In the genomic region with DNA sequence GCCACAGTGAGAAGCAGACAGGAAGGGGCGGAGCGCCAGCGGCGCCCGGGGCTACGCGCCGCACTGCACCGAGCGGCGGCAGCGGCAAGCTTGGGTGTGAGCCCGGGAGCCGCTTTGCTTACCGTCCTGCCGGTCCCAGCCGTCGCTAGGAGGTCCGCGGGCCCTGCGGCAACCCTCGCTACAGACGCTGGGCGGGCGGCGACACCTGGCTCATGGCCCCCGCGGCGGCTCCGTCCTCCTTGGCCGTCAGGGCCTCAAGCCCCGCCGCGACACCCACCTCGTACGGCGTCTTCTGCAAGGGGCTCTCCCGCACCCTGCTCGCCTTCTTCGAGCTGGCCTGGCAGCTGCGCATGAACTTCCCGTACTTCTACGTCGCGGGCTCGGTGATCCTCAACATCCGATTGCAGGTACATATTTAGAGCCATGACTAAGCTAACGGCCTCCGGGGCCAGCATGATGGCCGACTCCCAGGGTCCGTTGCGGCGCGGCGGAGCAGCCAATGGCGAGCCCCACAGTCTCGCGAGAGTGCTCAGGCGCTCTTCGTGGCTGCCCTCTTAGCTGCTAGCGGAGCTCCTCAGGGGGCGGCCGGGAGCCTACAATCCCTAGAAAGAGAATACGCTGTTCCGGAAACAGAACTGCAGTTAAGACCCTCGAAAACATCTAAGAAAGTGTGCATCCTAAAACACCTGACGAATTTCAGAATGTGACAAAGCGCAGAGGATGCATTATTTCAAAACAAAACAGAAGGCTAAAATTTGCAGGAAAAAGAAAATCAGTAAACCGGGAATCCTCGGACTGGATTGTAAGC, we compare ENCODE assay signal across 1 cellular context.
TF ChIP-seq lines count a peak whose summit lies in the region.

A gene (plus strand): TSS at position 50 of the 808 bp plus-strand sequence. CDS start 163 bp downstream, at position 213.

TF ChIP-seq in HepG2, 621 proteins besides CTCF, POLR2A, EP300 and RAD21 (continued from another document and continues in another):
- TF ChIP-seq, protein P1, sequence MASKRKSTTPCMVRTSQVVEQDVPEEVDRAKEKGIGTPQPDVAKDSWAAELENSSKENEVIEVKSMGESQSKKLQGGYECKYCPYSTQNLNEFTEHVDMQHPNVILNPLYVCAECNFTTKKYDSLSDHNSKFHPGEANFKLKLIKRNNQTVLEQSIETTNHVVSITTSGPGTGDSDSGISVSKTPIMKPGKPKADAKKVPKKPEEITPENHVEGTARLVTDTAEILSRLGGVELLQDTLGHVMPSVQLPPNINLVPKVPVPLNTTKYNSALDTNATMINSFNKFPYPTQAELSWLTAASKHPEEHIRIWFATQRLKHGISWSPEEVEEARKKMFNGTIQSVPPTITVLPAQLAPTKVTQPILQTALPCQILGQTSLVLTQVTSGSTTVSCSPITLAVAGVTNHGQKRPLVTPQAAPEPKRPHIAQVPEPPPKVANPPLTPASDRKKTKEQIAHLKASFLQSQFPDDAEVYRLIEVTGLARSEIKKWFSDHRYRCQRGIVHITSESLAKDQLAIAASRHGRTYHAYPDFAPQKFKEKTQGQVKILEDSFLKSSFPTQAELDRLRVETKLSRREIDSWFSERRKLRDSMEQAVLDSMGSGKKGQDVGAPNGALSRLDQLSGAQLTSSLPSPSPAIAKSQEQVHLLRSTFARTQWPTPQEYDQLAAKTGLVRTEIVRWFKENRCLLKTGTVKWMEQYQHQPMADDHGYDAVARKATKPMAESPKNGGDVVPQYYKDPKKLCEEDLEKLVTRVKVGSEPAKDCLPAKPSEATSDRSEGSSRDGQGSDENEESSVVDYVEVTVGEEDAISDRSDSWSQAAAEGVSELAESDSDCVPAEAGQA (IDR thresholded peaks at IDR 0.05; ENCODE audit: low read depth): peak; percentile 91
- TF ChIP-seq, protein P1 (CRISPR knock-in tag; IDR thresholded peaks at IDR 0.05; ENCODE audit: borderline replicate concordance): no peak
- no peak; the same call in 1 of the 2 replicates for TF ChIP-seq ARHGAP35 (CRISPR knock-in tag; IDR thresholded peaks at IDR 0.05; ENCODE audit: borderline replicate concordance)
- TF ChIP-seq KLF6 (CRISPR knock-in tag; IDR thresholded peaks at IDR 0.05): 0 out of 2 replicates have a peak, but pooled peaks have one; percentile 34
- TF ChIP-seq ZNF577 (CRISPR knock-in tag; IDR thresholded peaks at IDR 0.05; ENCODE audit: borderline replicate concordance, low read depth): no peak
- TF ChIP-seq POLR2G (IDR thresholded peaks at IDR 0.05; ENCODE audit: low read depth, low read length): peak; percentile 97
- TF ChIP-seq, protein P2, sequence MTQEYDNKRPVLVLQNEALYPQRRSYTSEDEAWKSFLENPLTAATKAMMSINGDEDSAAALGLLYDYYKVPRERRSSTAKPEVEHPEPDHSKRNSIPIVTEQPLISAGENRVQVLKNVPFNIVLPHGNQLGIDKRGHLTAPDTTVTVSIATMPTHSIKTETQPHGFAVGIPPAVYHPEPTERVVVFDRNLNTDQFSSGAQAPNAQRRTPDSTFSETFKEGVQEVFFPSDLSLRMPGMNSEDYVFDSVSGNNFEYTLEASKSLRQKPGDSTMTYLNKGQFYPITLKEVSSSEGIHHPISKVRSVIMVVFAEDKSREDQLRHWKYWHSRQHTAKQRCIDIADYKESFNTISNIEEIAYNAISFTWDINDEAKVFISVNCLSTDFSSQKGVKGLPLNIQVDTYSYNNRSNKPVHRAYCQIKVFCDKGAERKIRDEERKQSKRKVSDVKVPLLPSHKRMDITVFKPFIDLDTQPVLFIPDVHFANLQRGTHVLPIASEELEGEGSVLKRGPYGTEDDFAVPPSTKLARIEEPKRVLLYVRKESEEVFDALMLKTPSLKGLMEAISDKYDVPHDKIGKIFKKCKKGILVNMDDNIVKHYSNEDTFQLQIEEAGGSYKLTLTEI (CRISPR knock-in tag; conservative IDR thresholded peaks at IDR 0.05): no peak
- TF ChIP-seq, protein P3, sequence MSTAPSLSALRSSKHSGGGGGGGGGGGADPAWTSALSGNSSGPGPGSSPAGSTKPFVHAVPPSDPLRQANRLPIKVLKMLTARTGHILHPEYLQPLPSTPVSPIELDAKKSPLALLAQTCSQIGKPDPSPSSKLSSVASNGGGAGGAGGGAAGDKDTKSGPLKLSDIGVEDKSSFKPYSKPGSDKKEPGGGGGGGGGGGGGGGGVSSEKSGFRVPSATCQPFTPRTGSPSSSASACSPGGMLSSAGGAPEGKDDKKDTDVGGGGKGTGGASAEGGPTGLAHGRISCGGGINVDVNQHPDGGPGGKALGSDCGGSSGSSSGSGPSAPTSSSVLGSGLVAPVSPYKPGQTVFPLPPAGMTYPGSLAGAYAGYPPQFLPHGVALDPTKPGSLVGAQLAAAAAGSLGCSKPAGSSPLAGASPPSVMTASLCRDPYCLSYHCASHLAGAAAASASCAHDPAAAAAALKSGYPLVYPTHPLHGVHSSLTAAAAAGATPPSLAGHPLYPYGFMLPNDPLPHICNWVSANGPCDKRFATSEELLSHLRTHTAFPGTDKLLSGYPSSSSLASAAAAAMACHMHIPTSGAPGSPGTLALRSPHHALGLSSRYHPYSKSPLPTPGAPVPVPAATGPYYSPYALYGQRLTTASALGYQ (CRISPR knock-in tag; IDR thresholded peaks at IDR 0.05): no peak
- TF ChIP-seq ZNF83 (CRISPR knock-in tag; IDR thresholded peaks at IDR 0.05; ENCODE audit: borderline replicate concordance): peak; percentile 83; the same call in 1 of the 2 replicates
- no peak for TF ChIP-seq LCORL (IDR thresholded peaks at IDR 0.05)
- no peak; the same call in 1 of the 2 replicates for TF ChIP-seq LCORL (CRISPR knock-in tag; IDR thresholded peaks at IDR 0.05)
- TF ChIP-seq ZBTB42 (CRISPR knock-in tag; IDR thresholded peaks at IDR 0.05): 0 out of 2 replicates have a peak, but pooled peaks have one; percentile 74
- TF ChIP-seq, protein P4, sequence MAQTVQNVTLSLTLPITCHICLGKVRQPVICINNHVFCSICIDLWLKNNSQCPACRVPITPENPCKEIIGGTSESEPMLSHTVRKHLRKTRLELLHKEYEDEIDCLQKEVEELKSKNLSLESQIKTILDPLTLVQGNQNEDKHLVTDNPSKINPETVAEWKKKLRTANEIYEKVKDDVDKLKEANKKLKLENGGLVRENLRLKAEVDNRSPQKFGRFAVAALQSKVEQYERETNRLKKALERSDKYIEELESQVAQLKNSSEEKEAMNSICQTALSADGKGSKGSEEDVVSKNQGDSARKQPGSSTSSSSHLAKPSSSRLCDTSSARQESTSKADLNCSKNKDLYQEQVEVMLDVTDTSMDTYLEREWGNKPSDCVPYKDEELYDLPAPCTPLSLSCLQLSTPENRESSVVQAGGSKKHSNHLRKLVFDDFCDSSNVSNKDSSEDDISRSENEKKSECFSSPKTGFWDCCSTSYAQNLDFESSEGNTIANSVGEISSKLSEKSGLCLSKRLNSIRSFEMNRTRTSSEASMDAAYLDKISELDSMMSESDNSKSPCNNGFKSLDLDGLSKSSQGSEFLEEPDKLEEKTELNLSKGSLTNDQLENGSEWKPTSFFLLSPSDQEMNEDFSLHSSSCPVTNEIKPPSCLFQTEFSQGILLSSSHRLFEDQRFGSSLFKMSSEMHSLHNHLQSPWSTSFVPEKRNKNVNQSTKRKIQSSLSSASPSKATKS (CRISPR knock-in tag; IDR thresholded peaks at IDR 0.05): peak; percentile 50; the same call in 1 of the 2 replicates
- TF ChIP-seq, protein P5, sequence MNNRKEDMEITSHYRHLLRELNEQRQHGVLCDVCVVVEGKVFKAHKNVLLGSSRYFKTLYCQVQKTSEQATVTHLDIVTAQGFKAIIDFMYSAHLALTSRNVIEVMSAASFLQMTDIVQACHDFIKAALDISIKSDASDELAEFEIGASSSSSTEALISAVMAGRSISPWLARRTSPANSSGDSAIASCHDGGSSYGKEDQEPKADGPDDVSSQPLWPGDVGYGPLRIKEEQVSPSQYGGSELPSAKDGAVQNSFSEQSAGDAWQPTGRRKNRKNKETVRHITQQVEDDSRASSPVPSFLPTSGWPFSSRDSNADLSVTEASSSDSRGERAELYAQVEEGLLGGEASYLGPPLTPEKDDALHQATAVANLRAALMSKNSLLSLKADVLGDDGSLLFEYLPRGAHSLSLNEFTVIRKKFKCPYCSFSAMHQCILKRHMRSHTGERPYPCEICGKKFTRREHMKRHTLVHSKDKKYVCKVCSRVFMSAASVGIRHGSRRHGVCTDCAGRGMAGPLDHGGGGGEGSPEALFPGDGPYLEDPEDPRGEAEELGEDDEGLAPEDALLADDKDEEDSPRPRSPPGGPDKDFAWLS (CRISPR knock-in tag; IDR thresholded peaks at IDR 0.05; ENCODE audit: borderline replicate concordance): no peak
- TF ChIP-seq ZNF768 (CRISPR knock-in tag; IDR thresholded peaks at IDR 0.05): peak; percentile 84
- TF ChIP-seq, protein P6, sequence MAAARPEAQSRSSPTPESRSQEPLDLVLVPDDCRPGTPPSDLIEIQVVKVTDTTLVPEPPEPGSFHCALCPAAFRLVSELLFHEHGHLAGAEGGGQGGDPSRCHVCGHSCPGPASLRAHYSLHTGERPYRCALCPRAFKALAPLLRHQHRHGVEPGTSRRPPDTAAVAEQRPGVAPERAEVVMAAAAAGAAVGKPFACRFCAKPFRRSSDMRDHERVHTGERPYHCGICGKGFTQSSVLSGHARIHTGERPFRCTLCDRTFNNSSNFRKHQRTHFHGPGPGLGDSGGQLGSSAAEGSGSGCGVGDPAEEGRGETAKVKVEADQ (CRISPR knock-in tag; IDR thresholded peaks at IDR 0.05; ENCODE audit: borderline replicate concordance): peak; percentile 56; the same call in 1 of the 2 replicates
- no peak for TF ChIP-seq TMF1 (CRISPR knock-in tag; IDR thresholded peaks at IDR 0.05; ENCODE audit: low read depth)
- TF ChIP-seq CCAR2 (optimal IDR thresholded peaks at IDR 0.05; ENCODE audit: low read depth, low read length): no peak
- TF ChIP-seq, protein P7, sequence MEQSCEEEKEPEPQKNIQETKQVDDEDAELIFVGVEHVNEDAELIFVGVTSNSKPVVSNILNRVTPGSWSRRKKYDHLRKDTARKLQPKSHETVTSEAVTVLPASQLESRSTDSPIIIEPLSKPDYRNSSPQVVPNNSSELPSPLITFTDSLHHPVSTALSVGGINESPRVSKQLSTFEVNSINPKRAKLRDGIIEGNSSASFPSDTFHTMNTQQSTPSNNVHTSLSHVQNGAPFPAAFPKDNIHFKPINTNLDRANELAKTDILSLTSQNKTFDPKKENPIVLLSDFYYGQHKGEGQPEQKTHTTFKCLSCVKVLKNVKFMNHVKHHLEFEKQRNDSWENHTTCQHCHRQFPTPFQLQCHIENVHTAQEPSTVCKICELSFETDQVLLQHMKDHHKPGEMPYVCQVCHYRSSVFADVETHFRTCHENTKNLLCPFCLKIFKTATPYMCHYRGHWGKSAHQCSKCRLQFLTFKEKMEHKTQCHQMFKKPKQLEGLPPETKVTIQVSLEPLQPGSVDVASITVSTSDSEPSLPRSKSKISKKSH (CRISPR knock-in tag; IDR thresholded peaks at IDR 0.05; ENCODE audit: borderline replicate concordance): 0 out of 2 replicates have a peak, but pooled peaks have one; percentile 45
- no peak for TF ChIP-seq PCBP2 (optimal IDR thresholded peaks at IDR 0.05; ENCODE audit: low read depth, low read length, poor library complexity, severe bottlenecking)
- TF ChIP-seq, protein P8, sequence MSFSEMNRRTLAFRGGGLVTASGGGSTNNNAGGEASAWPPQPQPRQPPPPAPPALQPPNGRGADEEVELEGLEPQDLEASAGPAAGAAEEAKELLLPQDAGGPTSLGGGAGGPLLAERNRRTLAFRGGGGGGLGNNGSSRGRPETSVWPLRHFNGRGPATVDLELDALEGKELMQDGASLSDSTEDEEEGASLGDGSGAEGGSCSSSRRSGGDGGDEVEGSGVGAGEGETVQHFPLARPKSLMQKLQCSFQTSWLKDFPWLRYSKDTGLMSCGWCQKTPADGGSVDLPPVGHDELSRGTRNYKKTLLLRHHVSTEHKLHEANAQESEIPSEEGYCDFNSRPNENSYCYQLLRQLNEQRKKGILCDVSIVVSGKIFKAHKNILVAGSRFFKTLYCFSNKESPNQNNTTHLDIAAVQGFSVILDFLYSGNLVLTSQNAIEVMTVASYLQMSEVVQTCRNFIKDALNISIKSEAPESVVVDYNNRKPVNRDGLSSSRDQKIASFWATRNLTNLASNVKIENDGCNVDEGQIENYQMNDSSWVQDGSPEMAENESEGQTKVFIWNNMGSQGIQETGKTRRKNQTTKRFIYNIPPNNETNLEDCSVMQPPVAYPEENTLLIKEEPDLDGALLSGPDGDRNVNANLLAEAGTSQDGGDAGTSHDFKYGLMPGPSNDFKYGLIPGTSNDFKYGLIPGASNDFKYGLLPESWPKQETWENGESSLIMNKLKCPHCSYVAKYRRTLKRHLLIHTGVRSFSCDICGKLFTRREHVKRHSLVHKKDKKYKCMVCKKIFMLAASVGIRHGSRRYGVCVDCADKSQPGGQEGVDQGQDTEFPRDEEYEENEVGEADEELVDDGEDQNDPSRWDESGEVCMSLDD (CRISPR knock-in tag; IDR thresholded peaks at IDR 0.05; ENCODE audit: borderline replicate concordance): no peak
- peak; percentile 94 for TF ChIP-seq ZSCAN21 (CRISPR knock-in tag; IDR thresholded peaks at IDR 0.05; ENCODE audit: borderline replicate concordance)
- no peak for TF ChIP-seq ZSCAN12 (CRISPR knock-in tag; IDR thresholded peaks at IDR 0.05)
- TF ChIP-seq, protein P9, sequence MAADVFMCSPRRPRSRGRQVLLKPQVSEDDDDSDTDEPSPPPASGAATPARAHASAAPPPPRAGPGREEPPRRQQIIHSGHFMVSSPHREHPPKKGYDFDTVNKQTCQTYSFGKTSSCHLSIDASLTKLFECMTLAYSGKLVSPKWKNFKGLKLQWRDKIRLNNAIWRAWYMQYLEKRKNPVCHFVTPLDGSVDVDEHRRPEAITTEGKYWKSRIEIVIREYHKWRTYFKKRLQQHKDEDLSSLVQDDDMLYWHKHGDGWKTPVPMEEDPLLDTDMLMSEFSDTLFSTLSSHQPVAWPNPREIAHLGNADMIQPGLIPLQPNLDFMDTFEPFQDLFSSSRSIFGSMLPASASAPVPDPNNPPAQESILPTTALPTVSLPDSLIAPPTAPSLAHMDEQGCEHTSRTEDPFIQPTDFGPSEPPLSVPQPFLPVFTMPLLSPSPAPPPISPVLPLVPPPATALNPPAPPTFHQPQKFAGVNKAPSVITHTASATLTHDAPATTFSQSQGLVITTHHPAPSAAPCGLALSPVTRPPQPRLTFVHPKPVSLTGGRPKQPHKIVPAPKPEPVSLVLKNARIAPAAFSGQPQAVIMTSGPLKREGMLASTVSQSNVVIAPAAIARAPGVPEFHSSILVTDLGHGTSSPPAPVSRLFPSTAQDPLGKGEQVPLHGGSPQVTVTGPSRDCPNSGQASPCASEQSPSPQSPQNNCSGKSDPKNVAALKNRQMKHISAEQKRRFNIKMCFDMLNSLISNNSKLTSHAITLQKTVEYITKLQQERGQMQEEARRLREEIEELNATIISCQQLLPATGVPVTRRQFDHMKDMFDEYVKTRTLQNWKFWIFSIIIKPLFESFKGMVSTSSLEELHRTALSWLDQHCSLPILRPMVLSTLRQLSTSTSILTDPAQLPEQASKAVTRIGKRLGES (CRISPR knock-in tag; IDR thresholded peaks at IDR 0.05; ENCODE audit: borderline replicate concordance): no peak
